In genomic region chr18:43277164-43277600, GRCh38 we compare ENCODE assay signal across 9 cellular contexts. TPM values are rescaled to one million over a fixed set of nuclear protein-coding genes. Genes with fewer than 3 reads are reported as not detected.
A peak's percentile ranks its signal among the peaks of the same experiment; 100 is the strongest.
DNase-seq lines count a peak whose midpoint lies in the region; ATAC-seq lines count a peak whose summit lies in the region.
"Had no signal": no experiment of that assay in that cellular context is flagged by ENCODE, and none has a peak within 500 bp of the region (broad histone marks: within the 10 kb centered on the region; RNA-seq: fewer than 3 reads in every experiment).

A gene with protein sequence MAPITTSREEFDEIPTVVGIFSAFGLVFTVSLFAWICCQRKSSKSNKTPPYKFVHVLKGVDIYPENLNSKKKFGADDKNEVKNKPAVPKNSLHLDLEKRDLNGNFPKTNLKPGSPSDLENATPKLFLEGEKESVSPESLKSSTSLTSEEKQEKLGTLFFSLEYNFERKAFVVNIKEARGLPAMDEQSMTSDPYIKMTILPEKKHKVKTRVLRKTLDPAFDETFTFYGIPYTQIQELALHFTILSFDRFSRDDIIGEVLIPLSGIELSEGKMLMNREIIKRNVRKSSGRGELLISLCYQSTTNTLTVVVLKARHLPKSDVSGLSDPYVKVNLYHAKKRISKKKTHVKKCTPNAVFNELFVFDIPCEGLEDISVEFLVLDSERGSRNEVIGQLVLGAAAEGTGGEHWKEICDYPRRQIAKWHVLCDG (minus strand): TSS chr18:43277490. CDS start chr18:43277281, 209 bp downstream.

- no peaks in the 10 kb centered on the region for H3K4me1 Mint-ChIP-seq in activated CD8-positive, alpha-beta memory T cell treated with anti-CD3 and anti-CD28 coated beads, Interleukin-2, amount 10 ng/mL, durations not matched to agents 7 days and 5 days

- CTCF ChIA-PET in activated CD8-positive, alpha-beta memory T cell treated with anti-CD3 and anti-CD28 coated beads, Interleukin-2, amount 10 ng/mL, durations not matched to agents 7 days and 5 days (lab: Charles Lee): interaction anchor here (1.8 kb wide), 1 partner anchor 1163 kb away, joined by 4 read pairs; no protein-coding TSS in a partner anchor

- no peak for ATAC-seq in GM21360 (IDR thresholded peaks at IDR 0.05; ENCODE audit: unreplicated experiment)
- ATAC-seq in activated CD8-positive, alpha-beta memory T cell treated with anti-CD3 and anti-CD28 coated beads, Interleukin-2, amount 10 ng/mL, durations not matched to agents 7 days and 5 days: no peak

- H3K9me3 Mint-ChIP-seq in activated CD8-positive, alpha-beta memory T cell treated with anti-CD3 and anti-CD28 coated beads, Interleukin-2, amount 10 ng/mL, durations not matched to agents 7 days and 5 days (ENCODE audit: low read depth): no peaks in the 10 kb centered on the region
- H3K9me3 Mint-ChIP-seq: dendritic cell treated with granulocyte-macrophage colony-stimulating factor and Interleukin-4, amounts not matched to agents 40 ng/mL and 50 ng/mL, for 4 days had no signal

- no peak within 1 kb of the TSS for H3K4me3 Mint-ChIP-seq in activated CD8-positive, alpha-beta memory T cell treated with anti-CD3 and anti-CD28 coated beads, Interleukin-2, amount 10 ng/mL, durations not matched to agents 7 days and 5 days
- H3K4me3 Mint-ChIP-seq: dendritic cell treated with granulocyte-macrophage colony-stimulating factor and Interleukin-4, amounts not matched to agents 40 ng/mL and 50 ng/mL, for 4 days had no signal

- in situ Hi-C loops in G401 (cut with HindIII; ENCODE audit: low sequenced_read_pairs): no loop called here

- DNase-seq in G401 (ENCODE audit: low spot score): peak; percentile 99
- peak; percentile 49 for DNase-seq in NCI-H226
- DNase-seq in dermis blood vessel endothelial cell: peak; percentile 29
- peak; percentile 71 for DNase-seq in medulla oblongata (ENCODE audit: extremely low spot score)
- no peak for DNase-seq in epidermal melanocyte (ENCODE audit: insufficient read length, low spot score)
- DNase-seq in activated CD8-positive, alpha-beta memory T cell treated with anti-CD3 and anti-CD28 coated beads, Interleukin-2, amount 10 ng/mL, durations not matched to agents 7 days and 5 days: no peak
- no peak for DNase-seq in T-helper 9 cell

- H3K27ac Mint-ChIP-seq in activated CD8-positive, alpha-beta memory T cell treated with anti-CD3 and anti-CD28 coated beads, Interleukin-2, amount 10 ng/mL, durations not matched to agents 7 days and 5 days: no peak within 1 kb of the TSS
- H3K27ac Mint-ChIP-seq: dendritic cell treated with granulocyte-macrophage colony-stimulating factor and Interleukin-4, amounts not matched to agents 40 ng/mL and 50 ng/mL, for 4 days had no signal

- peaks cover 13% of the 10 kb centered on the region for H3K27me3 Mint-ChIP-seq in activated CD8-positive, alpha-beta memory T cell treated with anti-CD3 and anti-CD28 coated beads, Interleukin-2, amount 10 ng/mL, durations not matched to agents 7 days and 5 days

- no peaks in the 10 kb centered on the region for H3K36me3 Mint-ChIP-seq in activated CD8-positive, alpha-beta memory T cell treated with anti-CD3 and anti-CD28 coated beads, Interleukin-2, amount 10 ng/mL, durations not matched to agents 7 days and 5 days

RNA-seq across cellular contexts. Expression of the gene that starts here (rescaled TPM):
- not detected in 2 replicates for total RNA-seq in G401 (2014; rRNA removed; shearing (Covaris generic))
- not detected in 2 replicates for total RNA-seq in dermis blood vessel endothelial cell
- total RNA-seq in activated CD8-positive, alpha-beta memory T cell treated with anti-CD3 and anti-CD28 coated beads, Interleukin-2, amount 10 ng/mL, durations not matched to agents 7 days and 5 days: not detected

Comparison
In these comparisons a context has a peak if more than half of its experiments do, and no peak if none do; other contexts are left out.
1. Peak in DNase-seq in G401; RNA of the gene not detected or under 1 TPM.
2. Peak in DNase-seq in dermis blood vessel endothelial cell; RNA of the gene not detected or under 1 TPM.
3. DNase-seq: peak in NCI-H226 (single experiment) and medulla oblongata (single experiment); none in epidermal melanocyte (single experiment), activated CD8-positive, alpha-beta memory T cell treated with anti-CD3 and anti-CD28 coated beads, Interleukin-2, amount 10 ng/mL, durations not matched to agents 7 days and 5 days (single experiment) and T-helper 9 cell (single experiment).